ENCODE assay signal across 1 cellular context in genomic region chr1:201537966-201538617, GRCh38.
TF ChIP-seq lines count a peak whose summit lies in the region.

No MANE protein-coding gene starts in this region.

TF ChIP-seq in SK-N-SH, 30 proteins besides CTCF, POLR2A, EP300 and RAD21 (continued from another document):
- no peak for TF ChIP-seq REST (IDR thresholded peaks at IDR 0.05; ENCODE audit: low read depth, low read length)
- no peak for TF ChIP-seq PBX3 (IDR thresholded peaks at IDR 0.05)
- no peak for TF ChIP-seq ELF1 (IDR thresholded peaks at IDR 0.05)
- no peak for TF ChIP-seq GABPA (IDR thresholded peaks at IDR 0.05; ENCODE audit: low read depth)
- no peak for TF ChIP-seq RXRA (IDR thresholded peaks at IDR 0.05; ENCODE audit: borderline replicate concordance, low read depth)
- TF ChIP-seq GATA2 (CRISPR knock-in tag; IDR thresholded peaks at IDR 0.05): no peak
